ENCODE assay signal across 3 cellular contexts in the genomic region with DNA sequence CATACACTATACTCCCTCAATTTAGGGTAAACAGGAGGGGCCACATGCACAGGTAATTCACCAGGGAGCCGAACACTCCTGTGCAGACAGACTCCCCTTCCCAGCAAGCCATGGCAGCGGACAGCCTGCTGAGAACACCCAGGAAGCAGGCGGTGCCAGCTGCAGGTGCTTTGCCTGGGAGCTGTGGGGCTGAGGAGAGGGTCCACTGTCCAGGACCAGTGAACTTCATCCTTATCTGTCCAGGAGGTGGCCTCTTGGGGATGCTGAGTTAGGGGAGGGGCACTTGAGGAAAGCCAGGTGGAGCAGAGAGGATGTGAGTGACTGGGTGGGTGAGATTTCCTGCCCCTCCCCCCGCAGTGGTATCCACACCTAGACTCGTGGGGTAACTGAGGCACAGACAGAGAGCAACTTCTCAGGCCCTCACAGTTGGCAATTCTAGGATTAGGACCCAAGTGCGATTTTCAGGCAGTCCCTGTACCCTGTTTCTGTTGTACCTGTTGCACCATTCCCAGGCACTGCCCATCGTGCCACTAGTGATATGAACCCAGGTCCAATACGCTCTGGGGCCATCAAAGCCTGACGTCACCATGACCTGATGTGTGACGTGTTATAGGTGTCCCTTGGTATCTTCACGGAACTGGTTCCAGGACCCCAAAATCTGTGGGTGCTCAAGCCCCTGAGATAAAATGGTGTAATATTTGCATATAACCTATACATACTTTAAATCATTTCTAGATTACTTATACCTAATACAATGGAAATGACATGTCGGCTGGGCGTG.
TF ChIP-seq lines count a peak whose summit lies in the region.

No MANE protein-coding gene starts in this region.

TF ChIP-seq in SK-N-SH, 30 proteins besides CTCF, POLR2A, EP300 and RAD21 (continues in another document):
- TF ChIP-seq, protein P1, sequence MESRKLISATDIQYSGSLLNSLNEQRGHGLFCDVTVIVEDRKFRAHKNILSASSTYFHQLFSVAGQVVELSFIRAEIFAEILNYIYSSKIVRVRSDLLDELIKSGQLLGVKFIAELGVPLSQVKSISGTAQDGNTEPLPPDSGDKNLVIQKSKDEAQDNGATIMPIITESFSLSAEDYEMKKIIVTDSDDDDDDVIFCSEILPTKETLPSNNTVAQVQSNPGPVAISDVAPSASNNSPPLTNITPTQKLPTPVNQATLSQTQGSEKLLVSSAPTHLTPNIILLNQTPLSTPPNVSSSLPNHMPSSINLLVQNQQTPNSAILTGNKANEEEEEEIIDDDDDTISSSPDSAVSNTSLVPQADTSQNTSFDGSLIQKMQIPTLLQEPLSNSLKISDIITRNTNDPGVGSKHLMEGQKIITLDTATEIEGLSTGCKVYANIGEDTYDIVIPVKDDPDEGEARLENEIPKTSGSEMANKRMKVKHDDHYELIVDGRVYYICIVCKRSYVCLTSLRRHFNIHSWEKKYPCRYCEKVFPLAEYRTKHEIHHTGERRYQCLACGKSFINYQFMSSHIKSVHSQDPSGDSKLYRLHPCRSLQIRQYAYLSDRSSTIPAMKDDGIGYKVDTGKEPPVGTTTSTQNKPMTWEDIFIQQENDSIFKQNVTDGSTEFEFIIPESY (IDR thresholded peaks at IDR 0.05; ENCODE audit: borderline replicate concordance, low read depth) = no peak
- TF ChIP-seq, protein P2, sequence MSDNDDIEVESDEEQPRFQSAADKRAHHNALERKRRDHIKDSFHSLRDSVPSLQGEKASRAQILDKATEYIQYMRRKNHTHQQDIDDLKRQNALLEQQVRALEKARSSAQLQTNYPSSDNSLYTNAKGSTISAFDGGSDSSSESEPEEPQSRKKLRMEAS (IDR thresholded peaks at IDR 0.05; ENCODE audit: low read depth) = no peak
- TF ChIP-seq MEF2A (IDR thresholded peaks at IDR 0.05; ENCODE audit: borderline replicate concordance, low read depth) (no peak), GATA2 (CRISPR knock-in tag; IDR thresholded peaks at IDR 0.05) (no peak), RFX5 (IDR thresholded peaks at IDR 0.05; ENCODE audit: low read length) (no peak), RCOR1 (IDR thresholded peaks at IDR 0.05; ENCODE audit: low read length) (no peak), RXRA (IDR thresholded peaks at IDR 0.05; ENCODE audit: borderline replicate concordance, low read depth) (no peak), TAF1 (IDR thresholded peaks at IDR 0.05; ENCODE audit: borderline replicate concordance, low read depth, low read length) (no peak), FOXJ3 (CRISPR knock-in tag; IDR thresholded peaks at IDR 0.05) (no peak), ELF1 (IDR thresholded peaks at IDR 0.05) (no peak), FOXM1 (IDR thresholded peaks at IDR 0.05; ENCODE audit: low read depth) (no peak), MXI1 (IDR thresholded peaks at IDR 0.05; ENCODE audit: low read depth, low read length) (no peak), SMC3 (IDR thresholded peaks at IDR 0.05; ENCODE audit: low read depth, low read length) (no peak), FOSL2 (IDR thresholded peaks at IDR 0.05; ENCODE audit: borderline replicate concordance, low read depth) (no peak), POLR2AphosphoS5 (IDR thresholded peaks at IDR 0.05; ENCODE audit: low read depth, low read length) (no peak), SIN3A (IDR thresholded peaks at IDR 0.05; ENCODE audit: borderline replicate concordance, low read depth, low read length) (no peak)
- TF ChIP-seq, protein P3, sequence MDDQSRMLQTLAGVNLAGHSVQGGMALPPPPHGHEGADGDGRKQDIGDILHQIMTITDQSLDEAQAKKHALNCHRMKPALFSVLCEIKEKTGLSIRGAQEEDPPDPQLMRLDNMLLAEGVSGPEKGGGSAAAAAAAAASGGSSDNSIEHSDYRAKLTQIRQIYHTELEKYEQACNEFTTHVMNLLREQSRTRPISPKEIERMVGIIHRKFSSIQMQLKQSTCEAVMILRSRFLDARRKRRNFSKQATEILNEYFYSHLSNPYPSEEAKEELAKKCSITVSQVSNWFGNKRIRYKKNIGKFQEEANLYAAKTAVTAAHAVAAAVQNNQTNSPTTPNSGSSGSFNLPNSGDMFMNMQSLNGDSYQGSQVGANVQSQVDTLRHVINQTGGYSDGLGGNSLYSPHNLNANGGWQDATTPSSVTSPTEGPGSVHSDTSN (IDR thresholded peaks at IDR 0.05) = no peak
- TF ChIP-seq, protein P4, sequence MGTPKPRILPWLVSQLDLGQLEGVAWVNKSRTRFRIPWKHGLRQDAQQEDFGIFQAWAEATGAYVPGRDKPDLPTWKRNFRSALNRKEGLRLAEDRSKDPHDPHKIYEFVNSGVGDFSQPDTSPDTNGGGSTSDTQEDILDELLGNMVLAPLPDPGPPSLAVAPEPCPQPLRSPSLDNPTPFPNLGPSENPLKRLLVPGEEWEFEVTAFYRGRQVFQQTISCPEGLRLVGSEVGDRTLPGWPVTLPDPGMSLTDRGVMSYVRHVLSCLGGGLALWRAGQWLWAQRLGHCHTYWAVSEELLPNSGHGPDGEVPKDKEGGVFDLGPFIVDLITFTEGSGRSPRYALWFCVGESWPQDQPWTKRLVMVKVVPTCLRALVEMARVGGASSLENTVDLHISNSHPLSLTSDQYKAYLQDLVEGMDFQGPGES (IDR thresholded peaks at IDR 0.05; ENCODE audit: low read depth, low read length) = no peak

TF ChIP-seq in SK-N-SH treated with all-trans-retinoic acid at 6 μM for 48 hours, 23 proteins besides CTCF, POLR2A, EP300 and RAD21:
- TF ChIP-seq, protein P5, sequence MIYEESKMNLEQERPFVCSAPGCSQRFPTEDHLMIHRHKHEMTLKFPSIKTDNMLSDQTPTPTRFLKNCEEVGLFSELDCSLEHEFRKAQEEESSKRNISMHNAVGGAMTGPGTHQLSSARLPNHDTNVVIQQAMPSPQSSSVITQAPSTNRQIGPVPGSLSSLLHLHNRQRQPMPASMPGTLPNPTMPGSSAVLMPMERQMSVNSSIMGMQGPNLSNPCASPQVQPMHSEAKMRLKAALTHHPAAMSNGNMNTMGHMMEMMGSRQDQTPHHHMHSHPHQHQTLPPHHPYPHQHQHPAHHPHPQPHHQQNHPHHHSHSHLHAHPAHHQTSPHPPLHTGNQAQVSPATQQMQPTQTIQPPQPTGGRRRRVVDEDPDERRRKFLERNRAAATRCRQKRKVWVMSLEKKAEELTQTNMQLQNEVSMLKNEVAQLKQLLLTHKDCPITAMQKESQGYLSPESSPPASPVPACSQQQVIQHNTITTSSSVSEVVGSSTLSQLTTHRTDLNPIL (CRISPR knock-in tag; IDR thresholded peaks at IDR 0.05; ENCODE audit: low read depth) = no peak
- TF ChIP-seq PPARA (CRISPR knock-in tag; IDR thresholded peaks at IDR 0.05; ENCODE audit: borderline replicate concordance) = no peak
- no peak for TF ChIP-seq TOX (CRISPR knock-in tag; IDR thresholded peaks at IDR 0.05; ENCODE audit: borderline replicate concordance)
- no peak for TF ChIP-seq TCF4 (CRISPR knock-in tag; IDR thresholded peaks at IDR 0.05; ENCODE audit: borderline replicate concordance)
- TF ChIP-seq RARB (CRISPR knock-in tag; IDR thresholded peaks at IDR 0.05) = no peak
- no peak for TF ChIP-seq ISL1 (CRISPR knock-in tag; IDR thresholded peaks at IDR 0.05)
- TF ChIP-seq, protein P6, sequence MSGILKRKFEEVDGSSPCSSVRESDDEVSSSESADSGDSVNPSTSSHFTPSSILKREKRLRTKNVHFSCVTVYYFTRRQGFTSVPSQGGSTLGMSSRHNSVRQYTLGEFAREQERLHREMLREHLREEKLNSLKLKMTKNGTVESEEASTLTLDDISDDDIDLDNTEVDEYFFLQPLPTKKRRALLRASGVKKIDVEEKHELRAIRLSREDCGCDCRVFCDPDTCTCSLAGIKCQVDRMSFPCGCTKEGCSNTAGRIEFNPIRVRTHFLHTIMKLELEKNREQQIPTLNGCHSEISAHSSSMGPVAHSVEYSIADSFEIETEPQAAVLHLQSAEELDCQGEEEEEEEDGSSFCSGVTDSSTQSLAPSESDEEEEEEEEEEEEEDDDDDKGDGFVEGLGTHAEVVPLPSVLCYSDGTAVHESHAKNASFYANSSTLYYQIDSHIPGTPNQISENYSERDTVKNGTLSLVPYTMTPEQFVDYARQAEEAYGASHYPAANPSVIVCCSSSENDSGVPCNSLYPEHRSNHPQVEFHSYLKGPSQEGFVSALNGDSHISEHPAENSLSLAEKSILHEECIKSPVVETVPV (CRISPR knock-in tag; IDR thresholded peaks at IDR 0.05) = no peak
- TF ChIP-seq ZC3H10 (CRISPR knock-in tag; IDR thresholded peaks at IDR 0.05) = no peak
- no peak for TF ChIP-seq ZNF8 (CRISPR knock-in tag; IDR thresholded peaks at IDR 0.05)
- no peak for TF ChIP-seq ZFP30 (CRISPR knock-in tag; IDR thresholded peaks at IDR 0.05)
- no peak for TF ChIP-seq ZFP3 (CRISPR knock-in tag; IDR thresholded peaks at IDR 0.05)
TF ChIP-seq in SK-N-SH treated with all-trans-retinoic acid at 6 μM for 48 hours: peak in this region for 0.

TF ChIP-seq in HEK293T, 16 proteins besides CTCF, POLR2A, EP300 and RAD21:
- TF ChIP-seq SUZ12 (IDR thresholded peaks at IDR 0.05) (no peak), ZNF384 (IDR thresholded peaks at IDR 0.05) (no peak), FOXM1 (IDR thresholded peaks at IDR 0.05; ENCODE audit: borderline replicate concordance) (no peak), HDGF (IDR thresholded peaks at IDR 0.05; ENCODE audit: borderline replicate concordance) (no peak), FOXK2 (IDR thresholded peaks at IDR 0.05) (no peak), FOXA1 (IDR thresholded peaks at IDR 0.05) (no peak), SP1 (IDR thresholded peaks at IDR 0.05) (no peak), ELF4 (IDR thresholded peaks at IDR 0.05) (no peak), NFRKB (IDR thresholded peaks at IDR 0.05) (no peak), L3MBTL2 (conservative IDR thresholded peaks at IDR 0.05) (no peak), ARNT (IDR thresholded peaks at IDR 0.05) (no peak), TARDBP (IDR thresholded peaks at IDR 0.05) (no peak), BHLHE40 (IDR thresholded peaks at IDR 0.05; ENCODE audit: borderline replicate concordance) (no peak), CTBP1 (IDR thresholded peaks at IDR 0.05; ENCODE audit: borderline replicate concordance) (no peak), LEF1 (IDR thresholded peaks at IDR 0.05; ENCODE audit: borderline replicate concordance) (no peak)
- TF ChIP-seq, protein P7, sequence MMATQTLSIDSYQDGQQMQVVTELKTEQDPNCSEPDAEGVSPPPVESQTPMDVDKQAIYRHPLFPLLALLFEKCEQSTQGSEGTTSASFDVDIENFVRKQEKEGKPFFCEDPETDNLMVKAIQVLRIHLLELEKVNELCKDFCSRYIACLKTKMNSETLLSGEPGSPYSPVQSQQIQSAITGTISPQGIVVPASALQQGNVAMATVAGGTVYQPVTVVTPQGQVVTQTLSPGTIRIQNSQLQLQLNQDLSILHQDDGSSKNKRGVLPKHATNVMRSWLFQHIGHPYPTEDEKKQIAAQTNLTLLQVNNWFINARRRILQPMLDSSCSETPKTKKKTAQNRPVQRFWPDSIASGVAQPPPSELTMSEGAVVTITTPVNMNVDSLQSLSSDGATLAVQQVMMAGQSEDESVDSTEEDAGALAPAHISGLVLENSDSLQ (IDR thresholded peaks at IDR 0.05) = no peak
